ENCODE assay signal across 9 cellular contexts in the genomic region with DNA sequence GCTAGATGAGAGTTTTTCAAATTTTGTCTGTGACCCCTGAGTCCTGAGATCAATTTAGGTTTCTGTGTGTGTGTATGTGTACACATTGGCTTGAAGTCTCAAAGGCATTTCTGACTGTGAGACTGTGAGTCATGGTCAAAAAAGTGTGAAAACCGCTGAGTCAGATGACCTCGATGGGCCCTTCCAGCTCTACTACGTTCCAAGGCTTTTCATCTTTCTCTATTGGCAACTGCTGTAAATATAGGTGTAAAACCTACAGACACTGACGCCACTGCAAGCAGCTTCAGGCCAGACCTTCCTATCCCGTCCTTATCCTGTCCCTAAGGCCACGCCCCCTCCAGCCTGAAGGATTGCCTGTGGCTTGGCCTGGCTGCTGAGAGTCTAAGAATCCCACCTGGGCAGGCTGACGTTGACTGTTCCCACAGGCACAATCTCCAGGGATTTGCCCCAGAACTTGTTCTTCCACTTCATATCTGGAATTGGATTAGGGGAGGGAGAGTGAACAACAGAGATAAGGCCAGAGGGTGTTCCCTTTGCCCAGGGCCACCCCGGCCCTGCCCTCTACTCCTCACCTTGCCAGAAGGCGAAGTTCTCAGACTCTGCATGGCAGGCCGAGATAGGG. TPM values are rescaled to one million over a fixed set of nuclear protein-coding genes. Genes with fewer than 3 reads are reported as not detected.
A peak's percentile ranks its signal among the peaks of the same experiment; 100 is the strongest.
DNase-seq lines count a peak whose midpoint lies in the region; ATAC-seq and TF ChIP-seq lines count a peak whose summit lies in the region.
"Had no signal": no experiment of that assay in that cellular context is flagged by ENCODE, and none has a peak within 500 bp of the region (broad histone marks: within the 10 kb centered on the region; RNA-seq: fewer than 3 reads in every experiment).

No MANE protein-coding gene starts in this region.

- H3K27me3 ChIP-seq in right atrium auricular region, result no peaks in the 10 kb centered on the region

- peak overlapping the region in 1 of 2 donors; percentile 27 for H3K27ac ChIP-seq in right atrium auricular region

- H3K36me3 Mint-ChIP-seq in T-helper 1 cell treated with Interleukin-12 subunit alpha and Interleukin-12 subunit beta and Interleukin-4 antibody, amounts not matched to agents 30 μg/mL and 1 μg/mL, for 36 hours (ENCODE audit: low read depth), result peaks cover 35% of the 10 kb centered on the region
- peaks cover 81% of the 10 kb centered on the region for H3K36me3 Mint-ChIP-seq in stimulated activated memory B cell treated with anti-CD40 and anti-IgM and Interleukin-4, amounts not matched to agents 10 μg/mL and 1 μg/mL and 100 μg/mL, for 72 hours

- H3K36me3 ChIP-seq in right atrium auricular region, result peaks cover 33% of the 10 kb centered on the region

- H3K9me3 Mint-ChIP-seq in T-helper 1 cell treated with Interleukin-12 subunit alpha and Interleukin-12 subunit beta and Interleukin-4 antibody, amounts not matched to agents 30 μg/mL and 1 μg/mL, for 36 hours, result no peaks in the 10 kb centered on the region
- no peaks in the 10 kb centered on the region for H3K9me3 Mint-ChIP-seq in stimulated activated memory B cell treated with anti-CD40 and anti-IgM and Interleukin-4, amounts not matched to agents 10 μg/mL and 1 μg/mL and 100 μg/mL, for 72 hours
- H3K9me3 Mint-ChIP-seq: activated naive CD8-positive, alpha-beta T cell treated with anti-CD3 and anti-CD28 coated beads, Interleukin-2, amount 10 ng/mL, durations not matched to agents 7 days and 5 days had no signal

- H3K27ac Mint-ChIP-seq in T-helper 1 cell treated with Interleukin-12 subunit alpha and Interleukin-12 subunit beta and Interleukin-4 antibody, amounts not matched to agents 30 μg/mL and 1 μg/mL, for 36 hours, result peak overlapping the region; percentile 44
- H3K27ac Mint-ChIP-seq in stimulated activated memory B cell treated with anti-CD40 and anti-IgM and Interleukin-4, amounts not matched to agents 10 μg/mL and 1 μg/mL and 100 μg/mL, for 72 hours, result peak overlapping the region; percentile 38
- H3K27ac Mint-ChIP-seq: activated naive CD8-positive, alpha-beta T cell treated with anti-CD3 and anti-CD28 coated beads, Interleukin-2, amount 10 ng/mL, durations not matched to agents 7 days and 5 days had no signal

- intact Hi-C loops in Right ventricle myocardium superior (cut with DNase I), result no loop called here

- no peak overlapping the region for H3K4me3 Mint-ChIP-seq in T-helper 1 cell treated with Interleukin-12 subunit alpha and Interleukin-12 subunit beta and Interleukin-4 antibody, amounts not matched to agents 30 μg/mL and 1 μg/mL, for 36 hours
- no peak overlapping the region for H3K4me3 Mint-ChIP-seq in stimulated activated memory B cell treated with anti-CD40 and anti-IgM and Interleukin-4, amounts not matched to agents 10 μg/mL and 1 μg/mL and 100 μg/mL, for 72 hours
- H3K4me3 Mint-ChIP-seq: activated naive CD8-positive, alpha-beta T cell treated with anti-CD3 and anti-CD28 coated beads, Interleukin-2, amount 10 ng/mL, durations not matched to agents 7 days and 5 days had no signal

- no peaks in the 10 kb centered on the region for H3K27me3 Mint-ChIP-seq in T-helper 1 cell treated with Interleukin-12 subunit alpha and Interleukin-12 subunit beta and Interleukin-4 antibody, amounts not matched to agents 30 μg/mL and 1 μg/mL, for 36 hours (ENCODE audit: low read depth)
- H3K27me3 Mint-ChIP-seq in stimulated activated memory B cell treated with anti-CD40 and anti-IgM and Interleukin-4, amounts not matched to agents 10 μg/mL and 1 μg/mL and 100 μg/mL, for 72 hours, result no peaks in the 10 kb centered on the region
- H3K27me3 Mint-ChIP-seq: activated naive CD8-positive, alpha-beta T cell treated with anti-CD3 and anti-CD28 coated beads, Interleukin-2, amount 10 ng/mL, durations not matched to agents 7 days and 5 days had no signal

- TF ChIP-seq CTCF in right atrium auricular region (IDR thresholded peaks at IDR 0.05) (no peak), fibroblast of villous mesenchyme (IDR thresholded peaks at IDR 0.05; ENCODE audit: insufficient read depth, low read depth, low read length) (no peak)

- DNase-seq in Right ventricle myocardium superior, result no peak
- DNase-seq in right atrium auricular region (ENCODE audit: low spot score), result no peak
- peak; percentile 90 for DNase-seq in fibroblast of villous mesenchyme (ENCODE audit: low read depth)
- no peak for DNase-seq in middle frontal gyrus (ENCODE audit: extremely low spot score, low spot score)
- no peak for DNase-seq in effector CD4-positive, alpha-beta T cell
- DNase-seq: activated naive CD8-positive, alpha-beta T cell treated with anti-CD3 and anti-CD28 coated beads, Interleukin-2, amount 10 ng/mL, durations not matched to agents 7 days and 5 days had no signal

- H3K4me3 ChIP-seq in right atrium auricular region (no peak overlapping the region), fibroblast of villous mesenchyme (ENCODE audit: low read depth, low read length) (no peak overlapping the region)

- peaks cover 0 to 22% of the 10 kb centered on the region in 2 donors for H3K4me1 ChIP-seq in right atrium auricular region

- ATAC-seq in Right ventricle myocardium superior (ENCODE audit: poor library complexity) (peak; percentile 9), GM18868 (IDR thresholded peaks at IDR 0.05; ENCODE audit: unreplicated experiment) (no peak)
- no peak for ATAC-seq in stimulated activated memory B cell treated with anti-CD40 and anti-IgM and Interleukin-4, amounts not matched to agents 10 μg/mL and 1 μg/mL and 100 μg/mL, for 72 hours

- H3K4me1 Mint-ChIP-seq in T-helper 1 cell treated with Interleukin-12 subunit alpha and Interleukin-12 subunit beta and Interleukin-4 antibody, amounts not matched to agents 30 μg/mL and 1 μg/mL, for 36 hours (ENCODE audit: low read depth), result peaks cover 2% of the 10 kb centered on the region
- H3K4me1 Mint-ChIP-seq in stimulated activated memory B cell treated with anti-CD40 and anti-IgM and Interleukin-4, amounts not matched to agents 10 μg/mL and 1 μg/mL and 100 μg/mL, for 72 hours, result peaks cover 16% of the 10 kb centered on the region

- H3K9me3 ChIP-seq in right atrium auricular region, result no peaks in the 10 kb centered on the region

RNA-seq across cellular contexts. Expression of a gene that starts 11.3 kb away (rescaled TPM):
- total RNA-seq in Right ventricle myocardium superior, result 4.8 TPM
- total RNA-seq in right atrium auricular region, result 1 to 10 TPM; 2.3 to 3.6 TPM
- 6.9 and 13.5 TPM in 2 replicates for total RNA-seq in fibroblast of villous mesenchyme

RNA-seq across cellular contexts. Expression of a gene that starts 21.0 kb away (rescaled TPM):
- 53.5 TPM for total RNA-seq in Right ventricle myocardium superior
- total RNA-seq in right atrium auricular region, result 10 to 100 TPM; 51.8 to 61.3 TPM
- total RNA-seq in fibroblast of villous mesenchyme, result 20.7 and 24.5 TPM in 2 replicates

RNA-seq across cellular contexts. Expression of a gene that starts 21.2 kb away (rescaled TPM):
- 0.19 TPM for total RNA-seq in Right ventricle myocardium superior
- under 1 TPM in 1 of 2 donors, not detected in 1; 0.59 TPM for total RNA-seq in right atrium auricular region
- total RNA-seq in fibroblast of villous mesenchyme, result under 0.01 and 0.32 TPM in 2 replicates

RNA-seq across cellular contexts. Expression of a gene that starts 30.8 kb away (rescaled TPM):
- total RNA-seq in Right ventricle myocardium superior (24.2 TPM), right atrium auricular region (10 to 100 TPM; 28.5 to 37.1 TPM), fibroblast of villous mesenchyme (25.0 and 33.2 TPM in 2 replicates)

RNA-seq across cellular contexts. Expression of a gene that starts 40.7 kb away (rescaled TPM):
- total RNA-seq in Right ventricle myocardium superior (0.08 TPM), right atrium auricular region (1 to 10 TPM in 1 of 2 donors, not detected in 1; 2.7 TPM), fibroblast of villous mesenchyme (under 0.01 TPM in 2 replicates)
